1 cellular context compared by ENCODE assay signal in the genomic region with DNA sequence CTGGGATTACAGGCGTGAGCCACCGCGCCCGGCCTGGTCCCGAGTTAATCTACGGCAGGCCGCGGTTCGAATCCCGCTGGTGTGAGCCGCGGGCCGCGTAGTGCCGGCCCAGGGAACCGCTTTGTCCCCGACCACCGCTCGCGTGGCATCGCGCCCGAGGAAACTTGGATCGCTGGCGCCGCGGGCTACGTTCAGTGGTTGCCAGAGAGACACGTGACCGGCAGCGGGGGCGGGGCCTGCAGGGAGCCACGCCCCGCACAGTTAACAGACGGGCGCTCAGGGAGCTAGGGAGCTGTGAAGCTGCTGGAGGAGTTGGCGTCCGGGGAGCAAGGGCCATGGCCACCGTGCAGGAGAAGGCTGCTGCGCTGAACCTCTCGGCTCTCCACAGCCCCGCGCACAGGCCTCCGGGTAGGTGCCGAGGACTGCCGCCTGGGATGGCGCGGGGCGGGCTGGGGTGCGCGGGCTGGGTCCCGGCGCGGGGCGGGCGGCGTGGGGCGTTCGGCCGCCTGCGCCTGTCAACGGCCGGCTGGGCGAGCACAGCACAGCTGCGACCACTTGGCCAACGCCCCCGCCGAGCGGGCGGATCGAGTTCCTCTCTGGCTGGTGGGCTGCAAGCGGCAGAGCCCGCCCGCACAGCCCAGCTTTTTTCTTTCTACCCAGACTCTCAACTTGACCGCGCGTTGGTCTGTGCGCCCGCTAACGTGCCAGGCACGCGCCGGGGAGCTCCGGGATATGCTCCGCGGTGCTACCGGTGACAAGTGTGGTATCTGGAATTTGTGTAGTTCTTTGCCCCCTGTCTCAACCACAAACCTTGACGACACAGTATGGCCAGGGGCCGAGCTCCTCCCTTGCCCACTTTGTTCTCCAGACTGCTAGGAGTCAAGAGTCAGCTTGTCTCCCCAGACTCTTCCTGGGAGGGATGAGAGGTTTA.
TF ChIP-seq lines count a peak whose summit lies in the region.

A gene (plus strand): TSS at position 258 of the 931 bp plus-strand sequence. CDS start 78 bp downstream, at position 336.

TF ChIP-seq in K562, 482 proteins besides CTCF, POLR2A, EP300 and RAD21 (continued from another document and continues in another):
- no peak for TF ChIP-seq MECOM (CRISPR knock-in tag; IDR thresholded peaks at IDR 0.05)
- TF ChIP-seq PTRF (tag; IDR thresholded peaks at IDR 0.05): no peak
- TF ChIP-seq ZNF707 (CRISPR knock-in tag; conservative IDR thresholded peaks at IDR 0.05): no peak
- TF ChIP-seq ZC3H8 (IDR thresholded peaks at IDR 0.05): no peak
- TF ChIP-seq TOE1 (IDR thresholded peaks at IDR 0.05; ENCODE audit: borderline replicate concordance): peak; percentile 96
- no peak for TF ChIP-seq TOE1 (CRISPR knock-in tag; IDR thresholded peaks at IDR 0.05; ENCODE audit: borderline replicate concordance, low read depth)
- no peak for TF ChIP-seq RBM17 (IDR thresholded peaks at IDR 0.05; ENCODE audit: borderline replicate concordance, low read depth, low read length)
- no peak for TF ChIP-seq TBL1XR1 (IDR thresholded peaks at IDR 0.05; ENCODE audit: low read length in 2 of 2)
- no peak for TF ChIP-seq TAF9B (IDR thresholded peaks at IDR 0.05; ENCODE audit: partially characterized antibody)
- TF ChIP-seq, protein P1, sequence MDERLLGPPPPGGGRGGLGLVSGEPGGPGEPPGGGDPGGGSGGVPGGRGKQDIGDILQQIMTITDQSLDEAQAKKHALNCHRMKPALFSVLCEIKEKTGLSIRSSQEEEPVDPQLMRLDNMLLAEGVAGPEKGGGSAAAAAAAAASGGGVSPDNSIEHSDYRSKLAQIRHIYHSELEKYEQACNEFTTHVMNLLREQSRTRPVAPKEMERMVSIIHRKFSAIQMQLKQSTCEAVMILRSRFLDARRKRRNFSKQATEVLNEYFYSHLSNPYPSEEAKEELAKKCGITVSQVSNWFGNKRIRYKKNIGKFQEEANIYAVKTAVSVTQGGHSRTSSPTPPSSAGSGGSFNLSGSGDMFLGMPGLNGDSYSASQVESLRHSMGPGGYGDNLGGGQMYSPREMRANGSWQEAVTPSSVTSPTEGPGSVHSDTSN (CRISPR knock-in tag; IDR thresholded peaks at IDR 0.05; ENCODE audit: low read depth): no peak
- TF ChIP-seq, protein P1 (tag; conservative IDR thresholded peaks at IDR 0.05; ENCODE audit: low read depth): no peak
- peak; percentile 38 for TF ChIP-seq LCOR (CRISPR knock-in tag; IDR thresholded peaks at IDR 0.05)
- TF ChIP-seq, protein P2, sequence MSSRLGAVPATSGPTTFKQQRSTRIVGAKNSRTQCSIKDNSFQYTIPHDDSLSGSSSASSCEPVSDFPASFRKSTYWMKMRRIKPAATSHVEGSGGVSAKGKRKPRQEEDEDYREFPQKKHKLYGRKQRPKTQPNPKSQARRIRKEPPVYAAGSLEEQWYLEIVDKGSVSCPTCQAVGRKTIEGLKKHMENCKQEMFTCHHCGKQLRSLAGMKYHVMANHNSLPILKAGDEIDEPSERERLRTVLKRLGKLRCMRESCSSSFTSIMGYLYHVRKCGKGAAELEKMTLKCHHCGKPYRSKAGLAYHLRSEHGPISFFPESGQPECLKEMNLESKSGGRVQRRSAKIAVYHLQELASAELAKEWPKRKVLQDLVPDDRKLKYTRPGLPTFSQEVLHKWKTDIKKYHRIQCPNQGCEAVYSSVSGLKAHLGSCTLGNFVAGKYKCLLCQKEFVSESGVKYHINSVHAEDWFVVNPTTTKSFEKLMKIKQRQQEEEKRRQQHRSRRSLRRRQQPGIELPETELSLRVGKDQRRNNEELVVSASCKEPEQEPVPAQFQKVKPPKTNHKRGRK (tag; IDR thresholded peaks at IDR 0.05): no peak
- TF ChIP-seq ZNF324 (CRISPR knock-in tag; IDR thresholded peaks at IDR 0.05): no peak
- no peak for TF ChIP-seq PHB (CRISPR knock-in tag; IDR thresholded peaks at IDR 0.05)
- TF ChIP-seq ZC3H4 (CRISPR knock-in tag; IDR thresholded peaks at IDR 0.05; ENCODE audit: borderline replicate concordance): no peak
- TF ChIP-seq CHD4 (IDR thresholded peaks at IDR 0.05; ENCODE audit: insufficient read depth, insufficient replicate concordance, low read depth, low read length, poor library complexity, severe bottlenecking): no peak
- TF ChIP-seq YY1 (IDR thresholded peaks at IDR 0.05; ENCODE audit: borderline replicate concordance in 1 of 3, control insufficient read depth in 1 of 3, extremely low read depth in 1 of 3, insufficient read depth in 3 of 3, insufficient read length in 1 of 3, insufficient replicate concordance in 2 of 3, low read depth in 1 of 3, low read length in 2 of 3): peak in 2 of 3 experiments; percentile 15 to 46
- TF ChIP-seq BDP1 (IDR thresholded peaks at IDR 0.05; ENCODE audit: insufficient read depth, insufficient read length): no peak
- TF ChIP-seq TAF15 (IDR thresholded peaks at IDR 0.05; ENCODE audit: low read depth, low read length): no peak
- TF ChIP-seq BCL6 (CRISPR knock-in tag; IDR thresholded peaks at IDR 0.05): no peak
- TF ChIP-seq, protein P3, sequence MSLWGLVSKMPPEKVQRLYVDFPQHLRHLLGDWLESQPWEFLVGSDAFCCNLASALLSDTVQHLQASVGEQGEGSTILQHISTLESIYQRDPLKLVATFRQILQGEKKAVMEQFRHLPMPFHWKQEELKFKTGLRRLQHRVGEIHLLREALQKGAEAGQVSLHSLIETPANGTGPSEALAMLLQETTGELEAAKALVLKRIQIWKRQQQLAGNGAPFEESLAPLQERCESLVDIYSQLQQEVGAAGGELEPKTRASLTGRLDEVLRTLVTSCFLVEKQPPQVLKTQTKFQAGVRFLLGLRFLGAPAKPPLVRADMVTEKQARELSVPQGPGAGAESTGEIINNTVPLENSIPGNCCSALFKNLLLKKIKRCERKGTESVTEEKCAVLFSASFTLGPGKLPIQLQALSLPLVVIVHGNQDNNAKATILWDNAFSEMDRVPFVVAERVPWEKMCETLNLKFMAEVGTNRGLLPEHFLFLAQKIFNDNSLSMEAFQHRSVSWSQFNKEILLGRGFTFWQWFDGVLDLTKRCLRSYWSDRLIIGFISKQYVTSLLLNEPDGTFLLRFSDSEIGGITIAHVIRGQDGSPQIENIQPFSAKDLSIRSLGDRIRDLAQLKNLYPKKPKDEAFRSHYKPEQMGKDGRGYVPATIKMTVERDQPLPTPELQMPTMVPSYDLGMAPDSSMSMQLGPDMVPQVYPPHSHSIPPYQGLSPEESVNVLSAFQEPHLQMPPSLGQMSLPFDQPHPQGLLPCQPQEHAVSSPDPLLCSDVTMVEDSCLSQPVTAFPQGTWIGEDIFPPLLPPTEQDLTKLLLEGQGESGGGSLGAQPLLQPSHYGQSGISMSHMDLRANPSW (CRISPR knock-in tag; IDR thresholded peaks at IDR 0.05): no peak
- no peak for TF ChIP-seq NCOR1 (IDR thresholded peaks at IDR 0.05)
- no peak for TF ChIP-seq DNMT1 (IDR thresholded peaks at IDR 0.05)
- TF ChIP-seq, protein P4, sequence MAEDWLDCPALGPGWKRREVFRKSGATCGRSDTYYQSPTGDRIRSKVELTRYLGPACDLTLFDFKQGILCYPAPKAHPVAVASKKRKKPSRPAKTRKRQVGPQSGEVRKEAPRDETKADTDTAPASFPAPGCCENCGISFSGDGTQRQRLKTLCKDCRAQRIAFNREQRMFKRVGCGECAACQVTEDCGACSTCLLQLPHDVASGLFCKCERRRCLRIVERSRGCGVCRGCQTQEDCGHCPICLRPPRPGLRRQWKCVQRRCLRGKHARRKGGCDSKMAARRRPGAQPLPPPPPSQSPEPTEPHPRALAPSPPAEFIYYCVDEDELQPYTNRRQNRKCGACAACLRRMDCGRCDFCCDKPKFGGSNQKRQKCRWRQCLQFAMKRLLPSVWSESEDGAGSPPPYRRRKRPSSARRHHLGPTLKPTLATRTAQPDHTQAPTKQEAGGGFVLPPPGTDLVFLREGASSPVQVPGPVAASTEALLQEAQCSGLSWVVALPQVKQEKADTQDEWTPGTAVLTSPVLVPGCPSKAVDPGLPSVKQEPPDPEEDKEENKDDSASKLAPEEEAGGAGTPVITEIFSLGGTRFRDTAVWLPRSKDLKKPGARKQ (CRISPR knock-in tag; IDR thresholded peaks at IDR 0.05): no peak
- TF ChIP-seq, protein P5, sequence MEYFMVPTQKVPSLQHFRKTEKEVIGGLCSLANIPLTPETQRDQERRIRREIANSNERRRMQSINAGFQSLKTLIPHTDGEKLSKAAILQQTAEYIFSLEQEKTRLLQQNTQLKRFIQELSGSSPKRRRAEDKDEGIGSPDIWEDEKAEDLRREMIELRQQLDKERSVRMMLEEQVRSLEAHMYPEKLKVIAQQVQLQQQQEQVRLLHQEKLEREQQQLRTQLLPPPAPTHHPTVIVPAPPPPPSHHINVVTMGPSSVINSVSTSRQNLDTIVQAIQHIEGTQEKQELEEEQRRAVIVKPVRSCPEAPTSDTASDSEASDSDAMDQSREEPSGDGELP (CRISPR knock-in tag; IDR thresholded peaks at IDR 0.05; ENCODE audit: borderline replicate concordance): peak; percentile 49
- peak; percentile 22 to 37; a peak in 1 of 4 replicates for TF ChIP-seq NONO (IDR thresholded peaks at IDR 0.05; ENCODE audit: low read depth in 2 of 2, low read length in 1 of 2)
- no peak for TF ChIP-seq ZNF347 (CRISPR knock-in tag; IDR thresholded peaks at IDR 0.05; ENCODE audit: low read depth)
- no peak for TF ChIP-seq KDM1A (IDR thresholded peaks at IDR 0.05)
- TF ChIP-seq SRSF9 (IDR thresholded peaks at IDR 0.05; ENCODE audit: borderline replicate concordance, low read depth, low read length): no peak
- no peak for TF ChIP-seq MYNN (IDR thresholded peaks at IDR 0.05)
- no peak for TF ChIP-seq MYNN (CRISPR knock-in tag; IDR thresholded peaks at IDR 0.05)
- TF ChIP-seq HNRNPL (IDR thresholded peaks at IDR 0.05; ENCODE audit: low read depth, low read length): no peak
- TF ChIP-seq, protein P6, sequence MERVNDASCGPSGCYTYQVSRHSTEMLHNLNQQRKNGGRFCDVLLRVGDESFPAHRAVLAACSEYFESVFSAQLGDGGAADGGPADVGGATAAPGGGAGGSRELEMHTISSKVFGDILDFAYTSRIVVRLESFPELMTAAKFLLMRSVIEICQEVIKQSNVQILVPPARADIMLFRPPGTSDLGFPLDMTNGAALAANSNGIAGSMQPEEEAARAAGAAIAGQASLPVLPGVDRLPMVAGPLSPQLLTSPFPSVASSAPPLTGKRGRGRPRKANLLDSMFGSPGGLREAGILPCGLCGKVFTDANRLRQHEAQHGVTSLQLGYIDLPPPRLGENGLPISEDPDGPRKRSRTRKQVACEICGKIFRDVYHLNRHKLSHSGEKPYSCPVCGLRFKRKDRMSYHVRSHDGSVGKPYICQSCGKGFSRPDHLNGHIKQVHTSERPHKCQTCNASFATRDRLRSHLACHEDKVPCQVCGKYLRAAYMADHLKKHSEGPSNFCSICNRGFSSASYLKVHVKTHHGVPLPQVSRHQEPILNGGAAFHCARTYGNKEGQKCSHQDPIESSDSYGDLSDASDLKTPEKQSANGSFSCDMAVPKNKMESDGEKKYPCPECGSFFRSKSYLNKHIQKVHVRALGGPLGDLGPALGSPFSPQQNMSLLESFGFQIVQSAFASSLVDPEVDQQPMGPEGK (CRISPR knock-in tag; IDR thresholded peaks at IDR 0.05; ENCODE audit: borderline replicate concordance): no peak
- TF ChIP-seq ARID2 (IDR thresholded peaks at IDR 0.05): no peak
- TF ChIP-seq CTBP1 (IDR thresholded peaks at IDR 0.05; ENCODE audit: borderline replicate concordance): peak; percentile 37; the same call in 1 of the 2 replicates
- TF ChIP-seq ZNF764 (CRISPR knock-in tag; IDR thresholded peaks at IDR 0.05; ENCODE audit: low read depth): no peak
- no peak for TF ChIP-seq ZSCAN32 (CRISPR knock-in tag; IDR thresholded peaks at IDR 0.05)
- no peak for TF ChIP-seq RUNX1 (IDR thresholded peaks at IDR 0.05; ENCODE audit: low read depth)
- TF ChIP-seq, protein P7, sequence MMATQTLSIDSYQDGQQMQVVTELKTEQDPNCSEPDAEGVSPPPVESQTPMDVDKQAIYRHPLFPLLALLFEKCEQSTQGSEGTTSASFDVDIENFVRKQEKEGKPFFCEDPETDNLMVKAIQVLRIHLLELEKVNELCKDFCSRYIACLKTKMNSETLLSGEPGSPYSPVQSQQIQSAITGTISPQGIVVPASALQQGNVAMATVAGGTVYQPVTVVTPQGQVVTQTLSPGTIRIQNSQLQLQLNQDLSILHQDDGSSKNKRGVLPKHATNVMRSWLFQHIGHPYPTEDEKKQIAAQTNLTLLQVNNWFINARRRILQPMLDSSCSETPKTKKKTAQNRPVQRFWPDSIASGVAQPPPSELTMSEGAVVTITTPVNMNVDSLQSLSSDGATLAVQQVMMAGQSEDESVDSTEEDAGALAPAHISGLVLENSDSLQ (IDR thresholded peaks at IDR 0.05): peak; percentile 83
- TF ChIP-seq ZNF146 (CRISPR knock-in tag; IDR thresholded peaks at IDR 0.05; ENCODE audit: unreplicated experiment): no peak
- TF ChIP-seq WHSC1 (IDR thresholded peaks at IDR 0.05; ENCODE audit: low read length): no peak
- TF ChIP-seq ZFP36 (IDR thresholded peaks at IDR 0.05; ENCODE audit: low read depth, low read length, partially characterized antibody): no peak
- TF ChIP-seq SLC30A9 (CRISPR knock-in tag; IDR thresholded peaks at IDR 0.05): no peak
- TF ChIP-seq KDM2B (CRISPR knock-in tag; IDR thresholded peaks at IDR 0.05): no peak
- TF ChIP-seq ZNF431 (CRISPR knock-in tag; IDR thresholded peaks at IDR 0.05): no peak; the same call in 1 of the 2 replicates
- TF ChIP-seq, protein P8, sequence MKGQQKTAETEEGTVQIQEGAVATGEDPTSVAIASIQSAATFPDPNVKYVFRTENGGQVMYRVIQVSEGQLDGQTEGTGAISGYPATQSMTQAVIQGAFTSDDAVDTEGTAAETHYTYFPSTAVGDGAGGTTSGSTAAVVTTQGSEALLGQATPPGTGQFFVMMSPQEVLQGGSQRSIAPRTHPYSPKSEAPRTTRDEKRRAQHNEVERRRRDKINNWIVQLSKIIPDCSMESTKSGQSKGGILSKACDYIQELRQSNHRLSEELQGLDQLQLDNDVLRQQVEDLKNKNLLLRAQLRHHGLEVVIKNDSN (CRISPR knock-in tag; IDR thresholded peaks at IDR 0.05): peak; percentile 98
- TF ChIP-seq FOXJ2 (tag; IDR thresholded peaks at IDR 0.05): no peak
- TF ChIP-seq PRPF4 (IDR thresholded peaks at IDR 0.05; ENCODE audit: insufficient read depth, low read depth, low read length, poor library complexity, severe bottlenecking): no peak
